In genomic region chr12:22938323-22938722, GRCh38 we compare ENCODE assay signal across 31 cellular contexts.
"Had no signal": no experiment of that assay in that cellular context is flagged by ENCODE, and none has a peak within 500 bp of the region (broad histone marks: within the 10 kb centered on the region; RNA-seq: fewer than 3 reads in every experiment).

No MANE protein-coding gene starts in this region.

- H3K36me3 Mint-ChIP-seq: activated naive CD8-positive, alpha-beta T cell had no signal

- H3K27ac Mint-ChIP-seq: activated B cell treated with CpG ODN at 0.5 μM for 24 hours; activated CD4-positive, alpha-beta memory T cell treated with anti-CD3 and anti-CD28 coated beads, Interleukin-2, amount 10 ng/mL, durations not matched to agents 7 days and 5 days; activated naive CD8-positive, alpha-beta T cell; activated T-cell treated with anti-CD3 and anti-CD28 coated beads, Interleukin-2, amount 50 U/mL, for 24 hours; activated T-cell treated with anti-CD3 and anti-CD28 coated beads, Interleukin-2, amount 50 U/mL, for 72 hours; effector memory CD8-positive, alpha-beta T cell; T-helper 17 cell; T-helper 2 cell treated with Interferon-gamma antibody and Interleukin-4, amounts not matched to agents 5 μg/mL and 100 μg/mL, for 36 hours had no signal

- H3K4me1 Mint-ChIP-seq: activated B cell treated with CpG ODN at 0.5 μM for 24 hours; activated CD4-positive, alpha-beta memory T cell treated with anti-CD3 and anti-CD28 coated beads, Interleukin-2, amount 10 ng/mL, durations not matched to agents 7 days and 5 days; T-helper 17 cell had no signal

- DNase-seq: activated B cell treated with CpG ODN at 0.5 μM for 24 hours; activated CD4-positive, alpha-beta memory T cell treated with anti-CD3 and anti-CD28 coated beads, Interleukin-2, amount 10 ng/mL, durations not matched to agents 7 days and 5 days; activated CD4-positive, alpha-beta T cell treated with anti-CD3 and anti-CD28 coated beads for 48 hours; activated CD4-positive, alpha-beta T cell treated with anti-CD3 and anti-CD28 coated beads, Interleukin-2, amount 50 U/mL, for 4 hours; activated CD8-positive, alpha-beta memory T cell treated with anti-CD3 and anti-CD28 coated beads, Interleukin-2, amount 50 U/mL, for 48 hours; activated effector memory CD4-positive, alpha-beta T cell treated with Interleukin-2 at 50 U/mL for 16 hours; activated gamma-delta T cell treated with Interleukin-2 at 50 U/mL for 16 hours; activated naive CD4-positive, alpha-beta T cell treated with anti-CD3 and anti-CD28 coated beads, Interleukin-2, amount 50 U/mL, for 16 hours; activated naive CD4-positive, alpha-beta T cell treated with Interleukin-2 at 50 U/mL for 16 hours; activated T-cell treated with anti-CD3 and anti-CD28 coated beads for 4 hours; activated T-cell treated with anti-CD3 and anti-CD28 coated beads, Interleukin-2, amount 50 U/mL, for 24 hours; activated T-cell treated with anti-CD3 and anti-CD28 coated beads, Interleukin-2, amount 50 U/mL, for 72 hours; adrenal gland; amygdala; aorta; body of pancreas; caudate nucleus; cortex of kidney; dermis blood vessel endothelial cell; effector CD4-positive, alpha-beta T cell; effector memory CD8-positive, alpha-beta T cell; esophagus squamous epithelium; foreskin melanocyte; T-helper 1 cell; T-helper 17 cell; T1000; WERI-Rb-1 had no signal

- ATAC-seq: activated CD4-positive, CD25-positive, alpha-beta regulatory T cell treated with anti-CD3 and anti-CD28 coated beads, Interleukin-2, amount 50 U/mL, for 24 hours; activated T-cell treated with anti-CD3 and anti-CD28 coated beads, Interleukin-2, amount 50 U/mL, for 72 hours; body of pancreas; effector memory CD8-positive, alpha-beta T cell; gastroesophageal sphincter; T-helper 17 cell had no signal

- H3K9me3 Mint-ChIP-seq: T-helper 2 cell treated with Interferon-gamma antibody and Interleukin-4, amounts not matched to agents 5 μg/mL and 100 μg/mL, for 36 hours had no signal

- H3K27me3 Mint-ChIP-seq: activated CD4-positive, alpha-beta memory T cell treated with anti-CD3 and anti-CD28 coated beads, Interleukin-2, amount 10 ng/mL, durations not matched to agents 7 days and 5 days; activated naive CD8-positive, alpha-beta T cell; activated T-cell treated with anti-CD3 and anti-CD28 coated beads, Interleukin-2, amount 50 U/mL, for 24 hours; T-helper 17 cell had no signal

- H3K4me3 Mint-ChIP-seq: activated B cell treated with CpG ODN at 0.5 μM for 24 hours; activated CD4-positive, alpha-beta memory T cell treated with anti-CD3 and anti-CD28 coated beads, Interleukin-2, amount 10 ng/mL, durations not matched to agents 7 days and 5 days; activated naive CD8-positive, alpha-beta T cell; activated T-cell treated with anti-CD3 and anti-CD28 coated beads, Interleukin-2, amount 50 U/mL, for 24 hours; activated T-cell treated with anti-CD3 and anti-CD28 coated beads, Interleukin-2, amount 50 U/mL, for 72 hours; effector memory CD8-positive, alpha-beta T cell; T-helper 17 cell; T-helper 2 cell treated with Interferon-gamma antibody and Interleukin-4, amounts not matched to agents 5 μg/mL and 100 μg/mL, for 36 hours had no signal
